Comparison of ENCODE assay signal across 18 cellular contexts in the genomic region with DNA sequence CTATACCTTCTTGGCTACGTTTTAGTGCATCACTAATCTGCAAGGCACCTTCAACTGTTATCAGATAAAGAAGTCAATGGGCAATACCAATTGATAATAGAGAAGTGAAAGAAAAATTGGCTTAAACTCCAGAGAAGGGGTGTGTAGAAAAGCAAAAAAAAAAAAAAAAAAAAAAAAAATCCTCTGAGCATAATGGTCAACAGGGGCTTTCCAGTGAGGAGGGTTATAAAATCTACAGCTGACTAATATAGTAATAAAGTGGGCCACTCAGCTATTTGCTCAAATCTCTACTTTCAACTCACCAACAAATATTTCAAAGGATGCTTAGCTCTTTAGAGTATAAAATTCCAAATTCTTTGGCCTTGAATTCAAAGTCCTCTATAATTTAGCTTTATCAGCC.
DNase-seq lines count a peak whose midpoint lies in the region; ATAC-seq and TF ChIP-seq lines count a peak whose summit lies in the region.
"Had no signal": no experiment of that assay in that cellular context is flagged by ENCODE, and none has a peak within 500 bp of the region (broad histone marks: within the 10 kb centered on the region; RNA-seq: fewer than 3 reads in every experiment).

No MANE protein-coding gene starts in this region.

- H3K79me2 ChIP-seq in PC-3 (ENCODE audit: low read length): peaks cover 81% of the 10 kb centered on the region

- BruUV-seq in PC-3 (replicated peaks; lab: Mats Ljungman, UMichigan): no TSS peak

- H3K4me3 ChIP-seq in cardiac muscle cell (no peak overlapping the region), heart right ventricle (no peak overlapping the region), PC-3 (ENCODE audit: low read length) (no peak overlapping the region), gastrocnemius medialis (no peak overlapping the region)
- H3K4me3 ChIP-seq: BLaER1, GM23248 had no signal

- H2AFZ ChIP-seq in PC-3 (ENCODE audit: low read length): no peak overlapping the region
- H2AFZ ChIP-seq: GM23248 had no signal

- TF ChIP-seq POLR2A in gastrocnemius medialis (IDR thresholded peaks at IDR 0.05): no peak

- in situ Hi-C loops in gastrocnemius medialis (cut with MboI; ENCODE audit: low sequenced_read_pairs in 4 of 4): no loop called here

- no peak overlapping the region for H3K9ac ChIP-seq in PC-3 (ENCODE audit: low read length)
- H3K9ac ChIP-seq: BLaER1, GM23248 had no signal

- intact Hi-C loops in heart right ventricle (cut with DNase I): no loop called here
- intact Hi-C loops in PC-3 (cut with micrococcal nuclease): no loop called here
- intact Hi-C loops in gastrocnemius medialis (cut with DNase I; ENCODE audit: low total_unique reads): no loop called here

- CTCF ChIA-PET in PC-3 (lab: Charles Lee): interaction anchor here (0.7 kb wide), 1 partner anchor 15 kb away, joined by 4 read pairs; no protein-coding TSS in a partner anchor

- H3F3A ChIP-seq in PC-3 (ENCODE audit: low read length, unreplicated experiment): no peaks in the 10 kb centered on the region

- peak overlapping the region; percentile 40 for H3K27ac ChIP-seq in cardiac muscle cell
- H3K27ac ChIP-seq in heart right ventricle: no peak overlapping the region
- H3K27ac ChIP-seq in PC-3 (ENCODE audit: low read length): peak overlapping the region; percentile 32; the same call in 1 of the 2 replicates
- peak overlapping the region in 3 of 4 donors; percentile 3 to 71 (median 62) for H3K27ac ChIP-seq in gastrocnemius medialis
- H3K27ac ChIP-seq: 22Rv1, BLaER1, C4-2B, GM23248 had no signal

- H3K4me2 ChIP-seq in PC-3 (ENCODE audit: low read length): no peak overlapping the region
- H3K4me2 ChIP-seq: BLaER1 had no signal

- no peaks in the 10 kb centered on the region for H3K9me3 ChIP-seq in cardiac muscle cell (ENCODE audit: low read depth)
- no peaks in the 10 kb centered on the region for H3K9me3 ChIP-seq in heart right ventricle
- no peaks in the 10 kb centered on the region for H3K9me3 ChIP-seq in PC-3 (ENCODE audit: low read length)
- no peaks in the 10 kb centered on the region for H3K9me3 ChIP-seq in gastrocnemius medialis
- H3K9me3 ChIP-seq: BLaER1, Caco-2 had no signal

- 74 to 78% methylated on average over 1 of the region's 1 CpG for WGBS in heart right ventricle, 2 donors

- POLR2A ChIA-PET in PC-3 (lab: Charles Lee; ENCODE audit: unreplicated experiment): interaction anchor here (0.7 kb wide), 1 partner anchor 120 kb away, joined by 23 read pairs; no protein-coding TSS in a partner anchor

- H3K36me3 ChIP-seq in cardiac muscle cell (peaks cover 9% of the 10 kb centered on the region), heart right ventricle (peaks cover 0 to 4% (median 0%) of the 10 kb centered on the region in 9 donors), PC-3 (ENCODE audit: low read depth, low read length) (no peaks in the 10 kb centered on the region), gastrocnemius medialis (no peaks in the 10 kb centered on the region)
- H3K36me3 ChIP-seq: BLaER1 had no signal

- 0 out of 2 replicates have a peak, but pooled peaks cover 2% of the 10 kb centered on the region for H4K20me1 ChIP-seq in PC-3 (ENCODE audit: low read length)
- H4K20me1 ChIP-seq: BLaER1 had no signal

- no peak for TF ChIP-seq CTCF in cardiac muscle cell (IDR thresholded peaks at IDR 0.05; ENCODE audit: low read depth, low read length)
- TF ChIP-seq CTCF in heart right ventricle (IDR thresholded peaks at IDR 0.05): no peak
- TF ChIP-seq CTCF in PC-3 (conservative IDR thresholded peaks at IDR 0.05; ENCODE audit: low read depth, low read length): no peak
- no peak for TF ChIP-seq CTCF in gastrocnemius medialis (IDR thresholded peaks at IDR 0.05 in 4 of 5, conservative IDR thresholded peaks at IDR 0.05 in 1 of 5)

- no peaks in the 10 kb centered on the region for H3K9me2 ChIP-seq in PC-3 (replicated peaks; ENCODE audit: low read length)

- H3K4me1 ChIP-seq in cardiac muscle cell (ENCODE audit: low read depth): peaks cover 6% of the 10 kb centered on the region
- H3K4me1 ChIP-seq in heart right ventricle: peaks cover 0 to 41% (median 12%) of the 10 kb centered on the region in 9 donors
- peaks cover 5% of the 10 kb centered on the region; the same call in 1 of the 2 replicates for H3K4me1 ChIP-seq in PC-3 (ENCODE audit: insufficient read depth, low read length)
- H3K4me1 ChIP-seq in gastrocnemius medialis: peaks cover 20 to 36% of the 10 kb centered on the region in 2 donors
- H3K4me1 ChIP-seq: BLaER1 had no signal

- DNase-seq in cardiac muscle cell (ENCODE audit: low read depth in 1 of 2, low spot score in 1 of 2) (no peak), heart right ventricle (no peak), PC-3 (peak; percentile 20), gastrocnemius medialis (no peak), NCI-H1436 treated with DMSO at 0.1 percent for 48 hours (lab: John Stamatoyannopoulos, UW) (no peak), NCI-H2227 treated with DMSO at 0.1 percent for 48 hours (lab: John Stamatoyannopoulos, UW) (no peak), NCI-H2029 (lab: John Stamatoyannopoulos, UW) (no peak)
- DNase-seq: Caco-2; CD4-positive, CD25-positive, alpha-beta regulatory T cell; CD8-positive, alpha-beta T cell; DMS153; DND-41; GM23248; H7; HCEC 1CT had no signal

- ATAC-seq in heart right ventricle: no peak
- ATAC-seq in PC-3: peak; percentile 38; the same call in 1 of the 2 replicates
- ATAC-seq in gastrocnemius medialis: no peak
- ATAC-seq: CD8-positive, alpha-beta T cell had no signal

- H3K27me3 ChIP-seq in cardiac muscle cell: no peaks in the 10 kb centered on the region
- H3K27me3 ChIP-seq in heart right ventricle: no peaks in the 10 kb centered on the region
- H3K27me3 ChIP-seq in PC-3 (ENCODE audit: low read length): no peaks in the 10 kb centered on the region
- no peaks in the 10 kb centered on the region for H3K27me3 ChIP-seq in gastrocnemius medialis
- H3K27me3 ChIP-seq: BLaER1 had no signal

Comparison
In these comparisons a context has a peak if more than half of its experiments do, and no peak if none do; other contexts are left out.
1. H3K27ac ChIP-seq: peak in cardiac muscle cell (single experiment), PC-3 (single experiment) and gastrocnemius medialis (3 of 4); none in heart right ventricle (0 of 10).